12 cellular contexts compared by ENCODE assay signal in the genomic region with DNA sequence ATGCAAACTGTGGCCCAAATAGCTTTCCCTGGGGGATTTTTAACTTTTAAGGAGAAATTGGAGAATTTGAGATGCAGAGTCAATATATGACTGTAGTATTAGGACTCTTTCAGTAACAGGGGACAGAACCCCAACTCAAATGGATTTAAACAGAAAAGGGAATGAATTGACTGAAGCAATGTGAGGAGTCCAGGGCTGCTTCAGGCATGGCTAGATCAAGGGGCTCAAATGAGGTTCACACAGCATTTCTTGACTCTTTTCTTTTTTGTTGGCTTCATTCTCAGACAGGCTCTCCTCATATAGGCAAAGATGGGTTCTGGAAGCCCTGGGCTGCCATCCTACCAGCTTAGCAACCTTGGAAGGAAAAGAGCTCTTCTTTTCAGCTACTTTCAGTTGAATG. TPM values are rescaled to one million over a fixed set of nuclear protein-coding genes. Genes with fewer than 3 reads are reported as not detected.
"Had no signal": no experiment of that assay in that cellular context is flagged by ENCODE, and none has a peak within 500 bp of the region (broad histone marks: within the 10 kb centered on the region; RNA-seq: fewer than 3 reads in every experiment).

No MANE protein-coding gene starts in this region.

- DNase-seq: GM23248, GOT3, H7, H9, HCEC 1CT, HFFc6 had no signal

- H2AFZ ChIP-seq: GM23248, GM23338 had no signal

- H3K27ac ChIP-seq: GM23248 had no signal

- H3K4me2 ChIP-seq: GM23338 had no signal

- H3K4me3 ChIP-seq: GM23248, GM23338, HAP-1 had no signal

- H3K36me3 ChIP-seq: HAP-1 had no signal

- H3K9me3 ChIP-seq: HAP-1 had no signal

- FAIRE-seq: H1, H54 had no signal

- ATAC-seq: GM23338, HCT116 had no signal

- H3K4me1 ChIP-seq: HAP-1 had no signal

- H3K9ac ChIP-seq: GM23248 had no signal

RNA-seq across cellular contexts. Expression of gene HNF1A, which starts 13.6 kb away (rescaled TPM):
- total RNA-seq: GM23248, GM23338, H1, H4, H7, H9, HFFc6 had no signal
- polyA plus RNA-seq: GM23248, H1 had no signal

RNA-seq across cellular contexts. Expression of gene OASL, which starts 47.1 kb away (rescaled TPM):
- total RNA-seq: GM23338, H1, H7, H9, HFFc6 had no signal
- polyA plus RNA-seq: GM23338, H1 had no signal
